Comparison of ENCODE assay signal across 30 cellular contexts in genomic region chr20:32804817-32805216, GRCh38. TPM values are rescaled to one million over a fixed set of nuclear protein-coding genes. Genes with fewer than 3 reads are reported as not detected.
A peak's percentile ranks its signal among the peaks of the same experiment; 100 is the strongest.
DNase-seq lines count a peak whose midpoint lies in the region; ATAC-seq, FAIRE-seq and TF ChIP-seq lines count a peak whose summit lies in the region.
"Had no signal": no experiment of that assay in that cellular context is flagged by ENCODE, and none has a peak within 500 bp of the region (broad histone marks: within the 10 kb centered on the region; RNA-seq: fewer than 3 reads in every experiment).

No MANE protein-coding gene starts in this region.

- H2BK5ac ChIP-seq in H1 (ENCODE audit: low read depth, low read length) (no peak overlapping the region), mesendoderm (ENCODE audit: low read length) (peak overlapping the region; percentile 38)

- no peak for FAIRE-seq in H1 (lab: Jason Lieb, UNC)
- FAIRE-seq: GM12891 had no signal

- no peak overlapping the region for H3K27ac Mint-ChIP-seq in MCF 10A (ENCODE audit: low read depth, unreplicated experiment)
- H3K27ac Mint-ChIP-seq: CD4-positive, alpha-beta T cell had no signal

- H3K9me3 ChIP-seq in mammary epithelial cell (replicated peaks; ENCODE audit: insufficient read depth, low read length) (no peaks in the 10 kb centered on the region), H1 (ENCODE audit: insufficient read depth in 2 of 2, low read depth in 1 of 2, low read length in 1 of 2) (no peaks in the 10 kb centered on the region)
- H3K9me3 ChIP-seq: BLaER1, SK-N-SH had no signal

- in situ Hi-C loops in mammary epithelial cell (cut with MboI; ENCODE audit: low sequenced_read_pairs in 2 of 2): no loop called here

- peak; percentile 27 for DNase-seq in mammary epithelial cell
- DNase-seq in MCF 10A (ENCODE audit: unreplicated experiment): no peak
- DNase-seq in H1 (ENCODE audit: low read depth in 1 of 2, low spot score in 2 of 2): no peak
- DNase-seq in mesendoderm: peak; percentile 41
- DNase-seq in HuH-7 (ENCODE audit: low spot score): no peak
- DNase-seq in activated naive CD4-positive, alpha-beta T cell treated with anti-CD3 and anti-CD28 coated beads, Interleukin-2, amount 50 U/mL, for 16 hours: no peak
- DNase-seq in cerebellar cortex (ENCODE audit: low spot score): no peak
- DNase-seq: ACHN; CD4-positive, alpha-beta T cell; COR-L47; DMS 273 treated with DMSO at 0.1 percent for 48 hours; DMS79 treated with DMSO at 0.1 percent for 48 hours; GOT3; KG1; MV-4-11; NCI-H1105 treated with DMSO at 0.1 percent for 48 hours; NCI-H1694; NCI-H2081; NCI-H2171; NCI-H345; NCI-H524; NCI-H774; NK-92 treated with Interleukin-12 subunit alpha and Interleukin-12 subunit beta, amount 100 ng/mL, for 24 hours; SIG-M5; SK-N-SH had no signal

- peaks cover 15% of the 10 kb centered on the region; the same call in 1 of the 2 replicates for H3K79me1 ChIP-seq in H1 (ENCODE audit: low read depth, low read length)
- H3K79me1 ChIP-seq in mesendoderm (ENCODE audit: low read length): peaks cover 17% of the 10 kb centered on the region

- BruUV-seq in mammary epithelial cell (replicated peaks; lab: Mats Ljungman, UMichigan): no TSS peak
- BruUV-seq in MCF 10A (replicated peaks; lab: Mats Ljungman, UMichigan): no TSS peak

- H3K36me3 Mint-ChIP-seq in MCF 10A (ENCODE audit: insufficient read depth, unreplicated experiment): peaks cover 6% of the 10 kb centered on the region

- no peak overlapping the region for H2BK20ac ChIP-seq in H1 (ENCODE audit: low read length)

- TF ChIP-seq POLR2A in H1 (IDR thresholded peaks at IDR 0.05; ENCODE audit: control extremely low read depth in 1 of 2, low read depth in 2 of 2, low read length in 2 of 2): no peak

- H3K4me2 ChIP-seq in mammary epithelial cell (ENCODE audit: insufficient read depth, low read depth, low read length): no peak overlapping the region
- no peak overlapping the region; a peak in 1 of 4 replicates for H3K4me2 ChIP-seq in H1 (ENCODE audit: insufficient read depth in 1 of 2, low read depth in 2 of 2, low read length in 2 of 2)
- H3K4me2 ChIP-seq in mesendoderm (ENCODE audit: low read length): peak overlapping the region; percentile 9
- H3K4me2 ChIP-seq: BLaER1, SK-N-SH had no signal

- H3K4me1 Mint-ChIP-seq in MCF 10A (ENCODE audit: insufficient read depth, unreplicated experiment): peaks cover 6% of the 10 kb centered on the region

- CTCF ChIA-PET in mammary epithelial cell (lab: Charles Lee; ENCODE audit: low non-redundant PET) (no interaction called here), MCF 10A (lab: Yijun Ruan, JAX) (interaction anchor here (0.7 to 4.6 kb wide), 2 partner anchors 15 to 40 kb away, joined by 3 to 31 read pairs; no protein-coding TSS in a partner anchor), H1 (lab: Charles Lee; ENCODE audit: partially characterized antibody) (interaction anchor here (1.0 to 2.2 kb wide), 4 partner anchors 15 to 24 kb away, joined by 3 to 19 read pairs (median 4); no protein-coding TSS in a partner anchor)

- peak overlapping the region; percentile 12 for H2AFZ ChIP-seq in mammary epithelial cell (ENCODE audit: low read depth, low read length)
- H2AFZ ChIP-seq in H1 (ENCODE audit: low read length): no peak overlapping the region

- H3K4me3 ChIP-seq in mammary epithelial cell (replicated peaks in 1 of 3; ENCODE audit: insufficient read depth in 1 of 3, low read depth in 2 of 3, low read length in 3 of 3) (no peak overlapping the region), H1 (ENCODE audit: extremely low read depth in 1 of 4, insufficient read depth in 2 of 4, low read depth in 3 of 4, low read length in 4 of 4) (no peak overlapping the region), mesendoderm (ENCODE audit: low read length) (no peak overlapping the region)
- H3K4me3 ChIP-seq: BLaER1 had no signal

- POLR2A ChIA-PET in MCF 10A (lab: Yijun Ruan, JAX) (no interaction called here), H1 (lab: Charles Lee; ENCODE audit: partially characterized antibody) (interaction anchor here (0.8 to 12.6 kb wide), 8 partner anchors 9 to 108 kb away, joined by 3 to 112 read pairs (median 7); partner anchors contain the start of gene DNMT3B)

- H3K9me3 Mint-ChIP-seq in MCF 10A (ENCODE audit: unreplicated experiment): no peaks in the 10 kb centered on the region
- H3K9me3 Mint-ChIP-seq: CD4-positive, alpha-beta T cell had no signal

- no peak overlapping the region for H2BK12ac ChIP-seq in H1 (ENCODE audit: low read depth, low read length)

- no peak for ATAC-seq in HG03457 (IDR thresholded peaks at IDR 0.05; ENCODE audit: unreplicated experiment)

- no peaks in the 10 kb centered on the region for H3K27me3 ChIP-seq in mammary epithelial cell (ENCODE audit: insufficient read depth, low read length)
- H3K27me3 ChIP-seq in H1 (replicated peaks in 1 of 4; ENCODE audit: control insufficient read depth in 3 of 4, extremely low read depth in 1 of 4, insufficient read depth in 3 of 4, low read length in 3 of 4): no peaks in the 10 kb centered on the region
- H3K27me3 ChIP-seq in mesendoderm (ENCODE audit: insufficient read depth, low read length, poor library complexity): no peaks in the 10 kb centered on the region
- H3K27me3 ChIP-seq: BLaER1 had no signal

- H3K56ac ChIP-seq in H1 (replicated peaks; ENCODE audit: insufficient read length, low read depth, low read length): no peak overlapping the region
- peak overlapping the region; percentile 68 for H3K56ac ChIP-seq in mesendoderm (ENCODE audit: low read length)

- H4K91ac ChIP-seq in H1 (replicated peaks; ENCODE audit: insufficient read length, low read length): no peak overlapping the region

- H3K4ac ChIP-seq in H1 (replicated peaks; ENCODE audit: insufficient read length, low read depth, low read length): no peak overlapping the region
- no peak overlapping the region for H3K4ac ChIP-seq in mesendoderm (ENCODE audit: low read depth, low read length)

- TF ChIP-seq CTCF in mammary epithelial cell (conservative IDR thresholded peaks at IDR 0.05 in 1 of 2, IDR thresholded peaks at IDR 0.05 in 1 of 2; ENCODE audit: extremely low read depth in 1 of 2, insufficient read depth in 1 of 2, low read depth in 1 of 2, low read length in 2 of 2) (no peak), MCF 10A (IDR thresholded peaks at IDR 0.05; ENCODE audit: unreplicated experiment) (no peak), H1 (IDR thresholded peaks at IDR 0.05; ENCODE audit: control extremely low read depth in 1 of 3, insufficient read depth in 1 of 3, low read depth in 1 of 3, low read length in 3 of 3) (no peak)

- H3K9ac ChIP-seq in mammary epithelial cell (ENCODE audit: insufficient read depth, low read length): no peak overlapping the region
- H3K9ac ChIP-seq in H1 (replicated peaks in 1 of 4; ENCODE audit: extremely low read depth in 1 of 4, low read depth in 3 of 4, low read length in 3 of 4): no peak overlapping the region
- no peak overlapping the region for H3K9ac ChIP-seq in mesendoderm (ENCODE audit: low read length)
- H3K9ac ChIP-seq: BLaER1, SK-N-SH had no signal

- no peak overlapping the region for H2BK120ac ChIP-seq in H1 (replicated peaks; ENCODE audit: low read depth, low read length)
- H2BK120ac ChIP-seq in mesendoderm (ENCODE audit: low read depth, low read length): no peak overlapping the region

- no peak overlapping the region for H4K5ac ChIP-seq in H1 (ENCODE audit: insufficient read length, low read depth, low read length)
- no peak overlapping the region for H4K5ac ChIP-seq in mesendoderm (ENCODE audit: low read length)

- dilution Hi-C loops in mammary epithelial cell (cut with HindIII; ENCODE audit: low sequenced_read_pairs): no loop called here

- H3K23ac ChIP-seq in H1 (ENCODE audit: insufficient read length) (no peak overlapping the region), mesendoderm (ENCODE audit: low read length) (no peak overlapping the region)

- intact Hi-C loops in mammary epithelial cell (cut with micrococcal nuclease) (no loop called here), MCF 10A (cut with micrococcal nuclease) (no loop called here)

- no peak overlapping the region for H3K4me3 Mint-ChIP-seq in MCF 10A (ENCODE audit: unreplicated experiment)
- H3K4me3 Mint-ChIP-seq: CD4-positive, alpha-beta T cell had no signal

- peaks cover 24% of the 10 kb centered on the region for H3K4me1 ChIP-seq in mammary epithelial cell (ENCODE audit: insufficient read depth, low read length)
- H3K4me1 ChIP-seq in H1 (replicated peaks in 1 of 4; ENCODE audit: control insufficient read depth in 3 of 4, insufficient read depth in 4 of 4, low read length in 3 of 4): peaks cover 8 to 36% (median 26%) of the 10 kb centered on the region in 4 experiments
- H3K4me1 ChIP-seq in mesendoderm (ENCODE audit: control insufficient read depth, low read depth, low read length): peaks cover 24% of the 10 kb centered on the region

- H4K20me1 ChIP-seq in mammary epithelial cell (ENCODE audit: insufficient read depth, low read length) (no peaks in the 10 kb centered on the region), H1 (replicated peaks in 1 of 2; ENCODE audit: control insufficient read depth in 1 of 2, insufficient read depth in 2 of 2, low read length in 2 of 2) (peaks cover 52 to 54% of the 10 kb centered on the region in 2 experiments)
- H4K20me1 ChIP-seq: BLaER1 had no signal

- no peak overlapping the region for H4K8ac ChIP-seq in H1 (ENCODE audit: extremely low read depth, insufficient read depth, low read length)
- no peak overlapping the region for H4K8ac ChIP-seq in mesendoderm (ENCODE audit: low read depth, low read length)

- H3K27me3 Mint-ChIP-seq in MCF 10A (ENCODE audit: insufficient read depth, unreplicated experiment): no peaks in the 10 kb centered on the region
- H3K27me3 Mint-ChIP-seq: CD4-positive, alpha-beta T cell had no signal

- H3K79me2 ChIP-seq in mammary epithelial cell (ENCODE audit: insufficient read depth, low read length) (no peaks in the 10 kb centered on the region), H1 (ENCODE audit: control insufficient read depth in 1 of 2, insufficient read depth in 2 of 2, low read length in 2 of 2) (peaks cover 0 to 17% of the 10 kb centered on the region in 2 experiments; a peak in 2 of 4 replicates), mesendoderm (ENCODE audit: control insufficient read depth, insufficient read depth, low read length) (peaks cover 2% of the 10 kb centered on the region)

- no peak for TF ChIP-seq EP300 in H1 (IDR thresholded peaks at IDR 0.05; ENCODE audit: borderline replicate concordance in 1 of 2, low read depth in 2 of 2, low read length in 2 of 2)

- H3K18ac ChIP-seq in H1 (ENCODE audit: extremely low read depth, low read length): no peak overlapping the region
- H3K18ac ChIP-seq in mesendoderm (ENCODE audit: low read length): no peak overlapping the region

- no peak overlapping the region for H3K14ac ChIP-seq in H1 (ENCODE audit: insufficient read length)

- H3K36me3 ChIP-seq in mammary epithelial cell (ENCODE audit: insufficient read depth, low read length): no peaks in the 10 kb centered on the region
- peaks cover 74 to 100% (median 96%) of the 10 kb centered on the region in 4 experiments for H3K36me3 ChIP-seq in H1 (ENCODE audit: control insufficient read depth in 2 of 4, insufficient read depth in 4 of 4, low read length in 3 of 4)
- H3K36me3 ChIP-seq in mesendoderm (ENCODE audit: control insufficient read depth, insufficient read depth, low read length): peaks cover 57% of the 10 kb centered on the region

- H3K27ac ChIP-seq in mammary epithelial cell (ENCODE audit: insufficient read depth, low read depth, low read length) (no peak overlapping the region), H1 (ENCODE audit: low read depth, low read length) (no peak overlapping the region), mesendoderm (ENCODE audit: low read depth, low read length) (no peak overlapping the region)
- H3K27ac ChIP-seq: 22Rv1, BLaER1, RWPE1 had no signal

- no peak for TF ChIP-seq RAD21 in H1 (IDR thresholded peaks at IDR 0.05 in 1 of 2, conservative IDR thresholded peaks at IDR 0.05 in 1 of 2; ENCODE audit: low read depth in 2 of 2, low read length in 2 of 2)

- 70% methylated on average over 3 of the region's 3 CpGs for WGBS in mammary epithelial cell (ENCODE audit: low coverage, missing lambda C conversion rate)
- 91% methylated on average over 3 of the region's 3 CpGs; no CpG with 5 or more reads in 1 of the 2 experiments for WGBS in H1 (ENCODE audit: extremely low coverage in 1 of 2, insufficient coverage in 1 of 2, insufficient read length in 1 of 2, insufficient replicate concordance in 2 of 2, low coverage in 1 of 2, low lambda C conversion rate in 2 of 2, missing lambda C conversion rate in 1 of 2), 2 experiments
- WGBS in mesendoderm (ENCODE audit: extremely low coverage, insufficient coverage, low lambda C conversion rate): no CpG with 5 or more reads among the region's 3 CpGs

- H3K23me2 ChIP-seq in H1 (ENCODE audit: low read depth, low read length): no peaks in the 10 kb centered on the region; the same call in 1 of the 2 replicates

- no peak overlapping the region for H2AK5ac ChIP-seq in H1 (ENCODE audit: low read depth, low read length)
- no peak overlapping the region for H2AK5ac ChIP-seq in mesendoderm (ENCODE audit: low read length)

- H2BK15ac ChIP-seq in H1 (ENCODE audit: low read length) (no peak overlapping the region), mesendoderm (replicated peaks; ENCODE audit: low read depth) (no peak overlapping the region)

RNA-seq across cellular contexts. Expression of gene MAPRE1, which starts 14.9 kb away (rescaled TPM):
- 100 to 1,000 TPM; 114 to 123 TPM for total RNA-seq in mammary epithelial cell
- polyA plus RNA-seq in mammary epithelial cell: 72.7 TPM
- 75.8 TPM for polyA minus RNA-seq in mammary epithelial cell
- total RNA-seq in MCF 10A (2022): 94.9 and 117 TPM in 2 replicates
- total RNA-seq in H1 (2021; fragmentation: NEBNext Ultra II Directional; extraction: Animal tissue kit (Norgen Biotek cat#: 25700)): 170 and 173 TPM in 2 replicates
- polyA plus RNA-seq in H1 (2011; rRNA removed): 51.9 and 74.5 TPM in 2 replicates
- 98.6 TPM for polyA plus RNA-seq in H1 (2011; cell fraction: cytosol; rRNA removed)
- polyA plus RNA-seq in H1 (2011; cell fraction: nucleus; rRNA removed): 20.6 TPM
- 98.2 to 158 TPM (median 111 TPM) in 4 replicates for polyA plus RNA-seq in H1 (2012, experiment 1 of 2)
- polyA plus RNA-seq in H1 (2012, experiment 2 of 2): 22.4 TPM
- polyA plus RNA-seq in H1 (2013, experiment 1 of 2): 83.8 TPM
- 85.3 TPM for polyA plus RNA-seq in H1 (2013, experiment 2 of 2)
- polyA minus RNA-seq in H1 (2011; rRNA and poly(A)+ RNA removed): 78.7 and 87.3 TPM in 2 replicates
- 59.3 TPM for polyA minus RNA-seq in H1 (2011; cell fraction: cytosol; rRNA and poly(A)+ RNA removed)
- polyA minus RNA-seq in H1 (2011; cell fraction: nucleus; rRNA and poly(A)+ RNA removed): 32.8 TPM
- 133 TPM for polyA plus RNA-seq in mesendoderm (2013, experiment 1 of 2)
- 130 TPM for polyA plus RNA-seq in mesendoderm (2013, experiment 2 of 2)

RNA-seq across cellular contexts. Expression of gene DNMT3B, which starts 42.6 kb away (rescaled TPM):
- 1 to 10 TPM; 1.2 to 2.0 TPM for total RNA-seq in mammary epithelial cell
- 0.63 TPM for polyA plus RNA-seq in mammary epithelial cell
- not detected for polyA minus RNA-seq in mammary epithelial cell
- total RNA-seq in MCF 10A (2022): 1.3 and 2.0 TPM in 2 replicates
- total RNA-seq in H1 (2021; fragmentation: NEBNext Ultra II Directional; extraction: Animal tissue kit (Norgen Biotek cat#: 25700)): 1,016 and 1,038 TPM in 2 replicates
- 433 and 469 TPM in 2 replicates for polyA plus RNA-seq in H1 (2011; rRNA removed)
- polyA plus RNA-seq in H1 (2011; cell fraction: cytosol; rRNA removed): 457 TPM
- 676 TPM for polyA plus RNA-seq in H1 (2011; cell fraction: nucleus; rRNA removed)
- polyA plus RNA-seq in H1 (2012, experiment 1 of 2): 568 to 702 TPM (median 611 TPM) in 4 replicates
- polyA plus RNA-seq in H1 (2012, experiment 2 of 2): 410 TPM
- polyA plus RNA-seq in H1 (2013, experiment 1 of 2): 587 TPM
- polyA plus RNA-seq in H1 (2013, experiment 2 of 2): 555 TPM
- polyA minus RNA-seq in H1 (2011; rRNA and poly(A)+ RNA removed): 327 and 359 TPM in 2 replicates
- 389 TPM for polyA minus RNA-seq in H1 (2011; cell fraction: cytosol; rRNA and poly(A)+ RNA removed)
- polyA minus RNA-seq in H1 (2011; cell fraction: nucleus; rRNA and poly(A)+ RNA removed): 257 TPM
- polyA plus RNA-seq in mesendoderm (2013, experiment 1 of 2): 290 TPM
- 289 TPM for polyA plus RNA-seq in mesendoderm (2013, experiment 2 of 2)

RNA-seq across cellular contexts. Expression of gene EFCAB8, which starts 53.9 kb away (rescaled TPM):
- total RNA-seq in mammary epithelial cell (under 1 TPM; 0.47 to 0.50 TPM), MCF 10A (2022) (not detected in 2 replicates)
- polyA plus RNA-seq in mammary epithelial cell (not detected), H1 (2011; rRNA removed) (0.02 and 0.06 TPM in 2 replicates)
- polyA minus RNA-seq in mammary epithelial cell: not detected
- 0.20 TPM in 1 of 2 replicates, not detected in the other for total RNA-seq in H1 (2021; fragmentation: NEBNext Ultra II Directional; extraction: Animal tissue kit (Norgen Biotek cat#: 25700))
- polyA plus RNA-seq in H1 (2011; cell fraction: cytosol; rRNA removed): 0.10 TPM
- polyA plus RNA-seq in H1 (2011; cell fraction: nucleus; rRNA removed): 0.30 TPM
- 0.04 to 0.05 TPM in 2 of 4 replicates, not detected in the others for polyA plus RNA-seq in H1 (2012, experiment 1 of 2)
- not detected for polyA plus RNA-seq in H1 (2012, experiment 2 of 2)
- polyA plus RNA-seq in H1 (2013, experiment 1 of 2): 0.12 TPM
- polyA plus RNA-seq in H1 (2013, experiment 2 of 2): 0.13 TPM
- polyA minus RNA-seq in H1 (2011; rRNA and poly(A)+ RNA removed): 0.24 and 0.79 TPM in 2 replicates
- not detected for polyA minus RNA-seq in H1 (2011; cell fraction: cytosol; rRNA and poly(A)+ RNA removed)
- 0.90 TPM for polyA minus RNA-seq in H1 (2011; cell fraction: nucleus; rRNA and poly(A)+ RNA removed)
- polyA plus RNA-seq in mesendoderm (2013, experiment 1 of 2): 0.06 TPM
- polyA plus RNA-seq in mesendoderm (2013, experiment 2 of 2): 0.03 TPM
- polyA plus RNA-seq: SK-N-SH had no signal

Comparison
In these comparisons a context has a peak if more than half of its experiments do, and no peak if none do; other contexts are left out.
1. DNase-seq: peak in mammary epithelial cell (single experiment) and mesendoderm (single experiment); none in MCF 10A (single experiment), H1 (0 of 2), HuH-7 (single experiment), activated naive CD4-positive, alpha-beta T cell treated with anti-CD3 and anti-CD28 coated beads, Interleukin-2, amount 50 U/mL, for 16 hours (single experiment) and cerebellar cortex (single experiment).
2. RNA of gene DNMT3B, which starts 42.6 kb away (total RNA-seq): 1,016 to 1,038 TPM in H1; 1.2 to 2.0 TPM in mammary epithelial cell and 1.3 to 2.0 TPM in MCF 10A; every median in the first group is over 100 times any median in the second.